In the genomic region with DNA sequence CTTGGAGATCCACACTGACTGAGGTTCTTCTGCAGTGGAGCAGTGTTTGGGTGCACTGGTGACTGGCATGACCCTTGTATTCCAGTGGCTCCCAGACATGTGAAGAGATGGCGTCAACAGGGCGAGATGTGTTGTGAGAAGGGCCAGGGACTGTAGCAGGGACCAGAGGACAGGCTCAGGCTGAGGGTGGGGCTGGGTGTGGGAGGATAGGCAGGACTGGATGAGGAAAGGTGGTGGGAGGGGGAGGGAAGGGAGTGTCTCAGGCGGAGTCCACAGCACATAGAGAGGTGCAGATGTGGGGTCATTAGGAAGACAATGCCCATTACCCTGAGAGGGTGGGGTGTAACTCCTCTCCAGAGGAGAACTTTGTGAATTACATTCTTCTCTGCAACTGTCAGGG, we compare ENCODE assay signal across 1 cellular context.
TF ChIP-seq lines count a peak whose summit lies in the region.

No MANE protein-coding gene starts in this region.

TF ChIP-seq in WTC11, 78 proteins besides CTCF, POLR2A, EP300 and RAD21 (continued from another document):
- TF ChIP-seq, protein P1, sequence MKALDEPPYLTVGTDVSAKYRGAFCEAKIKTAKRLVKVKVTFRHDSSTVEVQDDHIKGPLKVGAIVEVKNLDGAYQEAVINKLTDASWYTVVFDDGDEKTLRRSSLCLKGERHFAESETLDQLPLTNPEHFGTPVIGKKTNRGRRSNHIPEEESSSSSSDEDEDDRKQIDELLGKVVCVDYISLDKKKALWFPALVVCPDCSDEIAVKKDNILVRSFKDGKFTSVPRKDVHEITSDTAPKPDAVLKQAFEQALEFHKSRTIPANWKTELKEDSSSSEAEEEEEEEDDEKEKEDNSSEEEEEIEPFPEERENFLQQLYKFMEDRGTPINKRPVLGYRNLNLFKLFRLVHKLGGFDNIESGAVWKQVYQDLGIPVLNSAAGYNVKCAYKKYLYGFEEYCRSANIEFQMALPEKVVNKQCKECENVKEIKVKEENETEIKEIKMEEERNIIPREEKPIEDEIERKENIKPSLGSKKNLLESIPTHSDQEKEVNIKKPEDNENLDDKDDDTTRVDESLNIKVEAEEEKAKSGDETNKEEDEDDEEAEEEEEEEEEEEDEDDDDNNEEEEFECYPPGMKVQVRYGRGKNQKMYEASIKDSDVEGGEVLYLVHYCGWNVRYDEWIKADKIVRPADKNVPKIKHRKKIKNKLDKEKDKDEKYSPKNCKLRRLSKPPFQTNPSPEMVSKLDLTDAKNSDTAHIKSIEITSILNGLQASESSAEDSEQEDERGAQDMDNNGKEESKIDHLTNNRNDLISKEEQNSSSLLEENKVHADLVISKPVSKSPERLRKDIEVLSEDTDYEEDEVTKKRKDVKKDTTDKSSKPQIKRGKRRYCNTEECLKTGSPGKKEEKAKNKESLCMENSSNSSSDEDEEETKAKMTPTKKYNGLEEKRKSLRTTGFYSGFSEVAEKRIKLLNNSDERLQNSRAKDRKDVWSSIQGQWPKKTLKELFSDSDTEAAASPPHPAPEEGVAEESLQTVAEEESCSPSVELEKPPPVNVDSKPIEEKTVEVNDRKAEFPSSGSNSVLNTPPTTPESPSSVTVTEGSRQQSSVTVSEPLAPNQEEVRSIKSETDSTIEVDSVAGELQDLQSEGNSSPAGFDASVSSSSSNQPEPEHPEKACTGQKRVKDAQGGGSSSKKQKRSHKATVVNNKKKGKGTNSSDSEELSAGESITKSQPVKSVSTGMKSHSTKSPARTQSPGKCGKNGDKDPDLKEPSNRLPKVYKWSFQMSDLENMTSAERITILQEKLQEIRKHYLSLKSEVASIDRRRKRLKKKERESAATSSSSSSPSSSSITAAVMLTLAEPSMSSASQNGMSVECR (CRISPR knock-in tag; IDR thresholded peaks at IDR 0.05; ENCODE audit: borderline replicate concordance) = no peak
- TF ChIP-seq, protein P2, sequence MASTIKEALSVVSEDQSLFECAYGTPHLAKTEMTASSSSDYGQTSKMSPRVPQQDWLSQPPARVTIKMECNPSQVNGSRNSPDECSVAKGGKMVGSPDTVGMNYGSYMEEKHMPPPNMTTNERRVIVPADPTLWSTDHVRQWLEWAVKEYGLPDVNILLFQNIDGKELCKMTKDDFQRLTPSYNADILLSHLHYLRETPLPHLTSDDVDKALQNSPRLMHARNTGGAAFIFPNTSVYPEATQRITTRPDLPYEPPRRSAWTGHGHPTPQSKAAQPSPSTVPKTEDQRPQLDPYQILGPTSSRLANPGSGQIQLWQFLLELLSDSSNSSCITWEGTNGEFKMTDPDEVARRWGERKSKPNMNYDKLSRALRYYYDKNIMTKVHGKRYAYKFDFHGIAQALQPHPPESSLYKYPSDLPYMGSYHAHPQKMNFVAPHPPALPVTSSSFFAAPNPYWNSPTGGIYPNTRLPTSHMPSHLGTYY (CRISPR knock-in tag; IDR thresholded peaks at IDR 0.05) = no peak
- no peak for TF ChIP-seq FOXK1 (CRISPR knock-in tag; IDR thresholded peaks at IDR 0.05)
- TF ChIP-seq GRHL2 (CRISPR knock-in tag; IDR thresholded peaks at IDR 0.05; ENCODE audit: insufficient replicate concordance, severe bottlenecking) = no peak
- no peak for TF ChIP-seq RORB (CRISPR knock-in tag; IDR thresholded peaks at IDR 0.05)
- no peak for TF ChIP-seq ETV6 (CRISPR knock-in tag; IDR thresholded peaks at IDR 0.05)
- TF ChIP-seq, protein P3, sequence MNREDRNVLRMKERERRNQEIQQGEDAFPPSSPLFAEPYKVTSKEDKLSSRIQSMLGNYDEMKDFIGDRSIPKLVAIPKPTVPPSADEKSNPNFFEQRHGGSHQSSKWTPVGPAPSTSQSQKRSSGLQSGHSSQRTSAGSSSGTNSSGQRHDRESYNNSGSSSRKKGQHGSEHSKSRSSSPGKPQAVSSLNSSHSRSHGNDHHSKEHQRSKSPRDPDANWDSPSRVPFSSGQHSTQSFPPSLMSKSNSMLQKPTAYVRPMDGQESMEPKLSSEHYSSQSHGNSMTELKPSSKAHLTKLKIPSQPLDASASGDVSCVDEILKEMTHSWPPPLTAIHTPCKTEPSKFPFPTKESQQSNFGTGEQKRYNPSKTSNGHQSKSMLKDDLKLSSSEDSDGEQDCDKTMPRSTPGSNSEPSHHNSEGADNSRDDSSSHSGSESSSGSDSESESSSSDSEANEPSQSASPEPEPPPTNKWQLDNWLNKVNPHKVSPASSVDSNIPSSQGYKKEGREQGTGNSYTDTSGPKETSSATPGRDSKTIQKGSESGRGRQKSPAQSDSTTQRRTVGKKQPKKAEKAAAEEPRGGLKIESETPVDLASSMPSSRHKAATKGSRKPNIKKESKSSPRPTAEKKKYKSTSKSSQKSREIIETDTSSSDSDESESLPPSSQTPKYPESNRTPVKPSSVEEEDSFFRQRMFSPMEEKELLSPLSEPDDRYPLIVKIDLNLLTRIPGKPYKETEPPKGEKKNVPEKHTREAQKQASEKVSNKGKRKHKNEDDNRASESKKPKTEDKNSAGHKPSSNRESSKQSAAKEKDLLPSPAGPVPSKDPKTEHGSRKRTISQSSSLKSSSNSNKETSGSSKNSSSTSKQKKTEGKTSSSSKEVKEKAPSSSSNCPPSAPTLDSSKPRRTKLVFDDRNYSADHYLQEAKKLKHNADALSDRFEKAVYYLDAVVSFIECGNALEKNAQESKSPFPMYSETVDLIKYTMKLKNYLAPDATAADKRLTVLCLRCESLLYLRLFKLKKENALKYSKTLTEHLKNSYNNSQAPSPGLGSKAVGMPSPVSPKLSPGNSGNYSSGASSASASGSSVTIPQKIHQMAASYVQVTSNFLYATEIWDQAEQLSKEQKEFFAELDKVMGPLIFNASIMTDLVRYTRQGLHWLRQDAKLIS (CRISPR knock-in tag; IDR thresholded peaks at IDR 0.05; ENCODE audit: borderline replicate concordance) = no peak
- TF ChIP-seq IRF2 (CRISPR knock-in tag; IDR thresholded peaks at IDR 0.05; ENCODE audit: borderline replicate concordance, low read depth) = no peak
- TF ChIP-seq, protein P4, sequence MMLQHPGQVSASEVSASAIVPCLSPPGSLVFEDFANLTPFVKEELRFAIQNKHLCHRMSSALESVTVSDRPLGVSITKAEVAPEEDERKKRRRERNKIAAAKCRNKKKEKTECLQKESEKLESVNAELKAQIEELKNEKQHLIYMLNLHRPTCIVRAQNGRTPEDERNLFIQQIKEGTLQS (CRISPR knock-in tag; conservative IDR thresholded peaks at IDR 0.05) = no peak
